25 cellular contexts compared by ENCODE assay signal in the genomic region with DNA sequence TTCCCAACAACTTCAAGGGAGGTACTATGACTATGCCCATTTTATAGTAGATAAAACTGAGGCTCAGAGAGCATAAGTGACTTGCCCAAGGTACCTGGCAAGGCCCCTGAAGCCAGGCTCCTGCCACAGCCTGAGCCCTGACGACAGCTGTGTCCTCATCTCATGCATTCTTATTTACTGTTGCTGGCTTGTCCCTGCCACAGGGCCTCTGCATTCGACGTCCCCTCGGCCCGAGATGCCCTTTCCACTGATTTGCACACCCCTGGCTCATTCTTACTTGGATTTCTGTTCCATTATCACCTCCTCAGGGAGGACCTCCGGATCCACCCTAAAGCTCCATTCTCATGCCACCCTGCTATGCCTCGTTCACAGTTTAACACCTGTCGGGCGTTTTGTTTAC. TPM values are rescaled to one million over a fixed set of nuclear protein-coding genes. Genes with fewer than 3 reads are reported as not detected.
DNase-seq lines count a peak whose midpoint lies in the region; ATAC-seq and TF ChIP-seq lines count a peak whose summit lies in the region.
"Had no signal": no experiment of that assay in that cellular context is flagged by ENCODE, and none has a peak within 500 bp of the region (broad histone marks: within the 10 kb centered on the region; RNA-seq: fewer than 3 reads in every experiment).

No MANE protein-coding gene starts in this region.

- no peak overlapping the region for H3K27ac Mint-ChIP-seq in CD4-positive, CD25-positive, alpha-beta regulatory T cell
- H3K27ac Mint-ChIP-seq: activated CD8-positive, alpha-beta T cell treated with anti-CD3 and anti-CD28 coated beads, Interleukin-2, amount 10 ng/mL, durations not matched to agents 7 days and 5 days; activated naive CD4-positive, alpha-beta T cell treated with anti-CD3 and anti-CD28 coated beads, Interleukin-2, amount 10 ng/mL, durations not matched to agents 7 days and 5 days; memory B cell; naive thymus-derived CD8-positive, alpha-beta T cell; stimulated activated naive B cell treated with anti-CD40 and anti-IgM and Interleukin-4, amounts not matched to agents 10 μg/mL and 1 μg/mL and 100 μg/mL, for 72 hours had no signal

- H3K27ac ChIP-seq in CD4-positive, CD25-positive, alpha-beta regulatory T cell (ENCODE audit: insufficient read depth, low read length, poor library complexity, severe bottlenecking) = no peak overlapping the region
- no peak overlapping the region for H3K27ac ChIP-seq in HEK293 (ENCODE audit: extremely low read depth, low read depth, low read length)
- peak overlapping the region; percentile 58 for H3K27ac ChIP-seq in caudate nucleus (ENCODE audit: low read depth, low read length)
- H3K27ac ChIP-seq: gastrocnemius medialis, parathyroid adenoma had no signal

- POLR2A ChIA-PET in HEK293 (lab: Yijun Ruan, JAX) = no interaction called here

- H3K9me3 Mint-ChIP-seq in CD4-positive, CD25-positive, alpha-beta regulatory T cell = peaks cover 0 to 3% (median 0%) of the 10 kb centered on the region in 7 donors
- H3K9me3 Mint-ChIP-seq: activated naive CD4-positive, alpha-beta T cell treated with anti-CD3 and anti-CD28 coated beads, Interleukin-2, amount 10 ng/mL, durations not matched to agents 7 days and 5 days; memory B cell; naive thymus-derived CD8-positive, alpha-beta T cell; stimulated activated naive B cell treated with anti-CD40 and anti-IgM and Interleukin-4, amounts not matched to agents 10 μg/mL and 1 μg/mL and 100 μg/mL, for 72 hours had no signal

- no peaks in the 10 kb centered on the region for H3K36me3 Mint-ChIP-seq in CD4-positive, CD25-positive, alpha-beta regulatory T cell
- H3K36me3 Mint-ChIP-seq: activated naive CD4-positive, alpha-beta T cell treated with anti-CD3 and anti-CD28 coated beads, Interleukin-2, amount 10 ng/mL, durations not matched to agents 7 days and 5 days; memory B cell; naive thymus-derived CD8-positive, alpha-beta T cell had no signal

- H3K4me1 ChIP-seq in CD4-positive, CD25-positive, alpha-beta regulatory T cell (ENCODE audit: control insufficient read depth, insufficient read depth, low read length, poor library complexity, severe bottlenecking) = peaks cover 16% of the 10 kb centered on the region
- no peaks in the 10 kb centered on the region; the same call in 1 of the 2 replicates for H3K4me1 ChIP-seq in HEK293 (ENCODE audit: control insufficient read depth, insufficient read depth, low read length)
- H3K4me1 ChIP-seq: gastrocnemius medialis had no signal

- H3K4me3 Mint-ChIP-seq in CD4-positive, CD25-positive, alpha-beta regulatory T cell = peak overlapping the region in 3 of 4 donors; percentile 8 to 50 (median 14)
- H3K4me3 Mint-ChIP-seq: activated naive CD4-positive, alpha-beta T cell treated with anti-CD3 and anti-CD28 coated beads, Interleukin-2, amount 10 ng/mL, durations not matched to agents 7 days and 5 days; stimulated activated naive B cell treated with anti-CD40 and anti-IgM and Interleukin-4, amounts not matched to agents 10 μg/mL and 1 μg/mL and 100 μg/mL, for 72 hours had no signal

- no peaks in the 10 kb centered on the region for H3K9me3 ChIP-seq in CD4-positive, CD25-positive, alpha-beta regulatory T cell (ENCODE audit: control insufficient read depth in 2 of 2, low read length in 2 of 2)
- H3K9me3 ChIP-seq in HEK293 (ENCODE audit: control insufficient read depth, insufficient read depth, low read depth, low read length) = no peaks in the 10 kb centered on the region
- H3K9me3 ChIP-seq: gastrocnemius medialis, SK-N-SH had no signal

- no peak overlapping the region for H3K4me3 ChIP-seq in CD4-positive, CD25-positive, alpha-beta regulatory T cell (ENCODE audit: low read depth, low read length)
- H3K4me3 ChIP-seq in HEK293 (ENCODE audit: low read depth, low read length) = no peak overlapping the region

- H3K27me3 Mint-ChIP-seq in CD4-positive, CD25-positive, alpha-beta regulatory T cell = peaks cover 34% of the 10 kb centered on the region

- intact Hi-C loops in posterior vena cava (cut with DNase I) = no loop called here

- DNase-seq in CD4-positive, CD25-positive, alpha-beta regulatory T cell = no peak
- DNase-seq in caudate nucleus (lab: John Stamatoyannopoulos, UW) = no peak
- DNase-seq in posterior vena cava (ENCODE audit: low spot score) = peak; percentile 40
- no peak for DNase-seq in NCI-H82 treated with DMSO at 0.1 percent for 48 hours (lab: John Stamatoyannopoulos, UW; ENCODE audit: unreplicated experiment)
- DNase-seq: activated CD8-positive, alpha-beta T cell treated with anti-CD3 and anti-CD28 coated beads, Interleukin-2, amount 10 ng/mL, durations not matched to agents 7 days and 5 days; activated T-cell treated with anti-CD3 and anti-CD28 coated beads, Interleukin-2, amount 50 U/mL, for 1 hour; cerebellar nuclear complex; effector CD4-positive, alpha-beta T cell; gastrocnemius medialis; KG1; kidney glomerular epithelial cell; NCI-H1930; SK-N-SH; stimulated activated CD4-positive, alpha-beta T cell treated with anti-CD3 and anti-CD28 coated beads, Interleukin-1b, Interleukin-23, amount 100 ng/mL, for 48 hours; stimulated activated naive B cell treated with anti-CD40 and anti-IgM and Interleukin-4, amounts not matched to agents 10 μg/mL and 1 μg/mL and 100 μg/mL, for 72 hours had no signal

- H3K36me3 ChIP-seq in CD4-positive, CD25-positive, alpha-beta regulatory T cell (ENCODE audit: control insufficient read depth, insufficient read depth, low read length) = no peaks in the 10 kb centered on the region
- H3K36me3 ChIP-seq in HEK293 (ENCODE audit: control insufficient read depth in 2 of 2, insufficient read depth in 1 of 2, low read length in 2 of 2) = no peaks in the 10 kb centered on the region
- H3K36me3 ChIP-seq: gastrocnemius medialis had no signal

- CTCF ChIA-PET in HEK293 (lab: Yijun Ruan, JAX) = interaction anchor here (1.1 to 1.7 kb wide), 2 partner anchors 10 to 24 kb away, joined by 3 to 5 read pairs; no protein-coding TSS in a partner anchor

- ATAC-seq in CD4-positive, CD25-positive, alpha-beta regulatory T cell (ENCODE audit: low read depth in 2 of 2) = no peak
- no peak for ATAC-seq in GM21619 (IDR thresholded peaks at IDR 0.05; ENCODE audit: unreplicated experiment)
- no peak for ATAC-seq in HG03039 (IDR thresholded peaks at IDR 0.05; ENCODE audit: unreplicated experiment)
- ATAC-seq: activated CD4-positive, CD25-positive, alpha-beta regulatory T cell treated with anti-CD3 and anti-CD28 coated beads, Interleukin-2, amount 50 U/mL, for 24 hours; activated CD8-positive, alpha-beta T cell treated with anti-CD3 and anti-CD28 coated beads, Interleukin-2, amount 10 ng/mL, durations not matched to agents 7 days and 5 days; esophagus mucosa; gastrocnemius medialis; naive thymus-derived CD8-positive, alpha-beta T cell; stimulated activated naive B cell treated with anti-CD40 and anti-IgM and Interleukin-4, amounts not matched to agents 10 μg/mL and 1 μg/mL and 100 μg/mL, for 72 hours had no signal

- no peak for TF ChIP-seq CTCF in HEK293 (tag by site-specific recombination; IDR thresholded peaks at IDR 0.05)

- peaks cover 0 to 14% (median 9%) of the 10 kb centered on the region in 4 donors for H3K4me1 Mint-ChIP-seq in CD4-positive, CD25-positive, alpha-beta regulatory T cell

- peaks cover 4% of the 10 kb centered on the region for H3K27me3 ChIP-seq in CD4-positive, CD25-positive, alpha-beta regulatory T cell (ENCODE audit: control insufficient read depth, insufficient read depth, low read length)

TF ChIP-seq in HEK293, 187 proteins besides CTCF, POLR2A, EP300 and RAD21:
- peak; percentile 34; the same call in 1 of the 2 replicates for TF ChIP-seq SCRT2 (tag by site-specific recombination; IDR thresholded peaks at IDR 0.05)
- TF ChIP-seq, protein P1, sequence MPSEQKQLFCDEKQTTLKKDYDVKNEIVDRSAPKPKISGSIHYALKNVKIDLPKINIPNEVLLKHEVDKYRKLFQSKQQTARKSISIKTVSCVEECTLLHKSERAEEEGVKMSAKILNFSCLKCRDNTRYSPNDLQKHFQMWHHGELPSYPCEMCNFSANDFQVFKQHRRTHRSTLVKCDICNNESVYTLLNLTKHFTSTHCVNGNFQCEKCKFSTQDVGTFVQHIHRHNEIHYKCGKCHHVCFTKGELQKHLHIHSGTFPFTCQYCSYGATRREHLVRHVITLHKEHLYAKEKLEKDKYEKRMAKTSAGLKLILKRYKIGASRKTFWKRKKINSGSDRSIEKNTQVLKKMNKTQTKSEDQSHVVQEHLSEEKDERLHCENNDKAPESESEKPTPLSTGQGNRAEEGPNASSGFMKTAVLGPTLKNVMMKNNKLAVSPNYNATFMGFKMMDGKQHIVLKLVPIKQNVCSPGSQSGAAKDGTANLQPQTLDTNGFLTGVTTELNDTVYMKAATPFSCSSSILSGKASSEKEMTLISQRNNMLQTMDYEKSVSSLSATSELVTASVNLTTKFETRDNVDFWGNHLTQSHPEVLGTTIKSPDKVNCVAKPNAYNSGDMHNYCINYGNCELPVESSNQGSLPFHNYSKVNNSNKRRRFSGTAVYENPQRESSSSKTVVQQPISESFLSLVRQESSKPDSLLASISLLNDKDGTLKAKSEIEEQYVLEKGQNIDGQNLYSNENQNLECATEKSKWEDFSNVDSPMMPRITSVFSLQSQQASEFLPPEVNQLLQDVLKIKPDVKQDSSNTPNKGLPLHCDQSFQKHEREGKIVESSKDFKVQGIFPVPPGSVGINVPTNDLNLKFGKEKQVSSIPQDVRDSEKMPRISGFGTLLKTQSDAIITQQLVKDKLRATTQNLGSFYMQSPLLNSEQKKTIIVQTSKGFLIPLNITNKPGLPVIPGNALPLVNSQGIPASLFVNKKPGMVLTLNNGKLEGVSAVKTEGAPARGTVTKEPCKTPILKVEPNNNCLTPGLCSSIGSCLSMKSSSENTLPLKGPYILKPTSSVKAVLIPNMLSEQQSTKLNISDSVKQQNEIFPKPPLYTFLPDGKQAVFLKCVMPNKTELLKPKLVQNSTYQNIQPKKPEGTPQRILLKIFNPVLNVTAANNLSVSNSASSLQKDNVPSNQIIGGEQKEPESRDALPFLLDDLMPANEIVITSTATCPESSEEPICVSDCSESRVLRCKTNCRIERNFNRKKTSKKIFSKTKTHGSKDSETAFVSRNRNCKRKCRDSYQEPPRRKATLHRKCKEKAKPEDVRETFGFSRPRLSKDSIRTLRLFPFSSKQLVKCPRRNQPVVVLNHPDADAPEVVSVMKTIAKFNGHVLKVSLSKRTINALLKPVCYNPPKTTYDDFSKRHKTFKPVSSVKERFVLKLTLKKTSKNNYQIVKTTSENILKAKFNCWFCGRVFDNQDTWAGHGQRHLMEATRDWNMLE (tag by site-specific recombination; conservative IDR thresholded peaks at IDR 0.05; ENCODE audit: low read depth) = no peak

RNA-seq across cellular contexts. Expression of gene TESC, which starts 2.6 kb away (rescaled TPM):
- total RNA-seq in CD4-positive, CD25-positive, alpha-beta regulatory T cell = 9.4 TPM
- 10 to 100 TPM in 1 of 4 donors, 1 to 10 TPM in 3; 4.4 to 11.7 (median 6.7) TPM for polyA plus RNA-seq in CD4-positive, CD25-positive, alpha-beta regulatory T cell
- total RNA-seq in posterior vena cava = 1 to 10 TPM; 3.0 to 5.8 TPM
- total RNA-seq: naive thymus-derived CD8-positive, alpha-beta T cell; RPMI7951 had no signal
